ENCODE assay signal across 1 cellular context in the genomic region with DNA sequence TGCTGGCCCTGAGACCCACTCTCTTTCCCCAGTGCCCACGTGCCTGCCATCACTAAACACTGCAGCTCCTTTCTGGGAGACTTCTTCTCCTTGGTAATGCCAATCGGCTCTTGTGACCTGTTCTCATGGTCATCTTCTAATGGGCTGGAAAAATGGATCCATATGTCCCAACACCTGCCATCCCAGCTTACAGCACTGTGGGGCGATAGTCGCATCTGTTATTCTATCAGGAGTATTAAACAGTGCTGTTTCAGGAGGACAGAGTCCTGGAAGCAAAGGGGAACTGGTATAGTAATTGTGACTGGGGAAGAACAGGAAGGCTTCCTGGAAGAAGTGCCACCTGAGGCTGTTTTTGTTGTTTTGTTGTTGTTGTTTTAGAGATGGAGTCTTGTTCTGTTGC.
A peak's percentile ranks its signal among the peaks of the same experiment; 100 is the strongest.
TF ChIP-seq lines count a peak whose summit lies in the region.

No MANE protein-coding gene starts in this region.

TF ChIP-seq in H1, 55 proteins besides CTCF, POLR2A, EP300 and RAD21:
- 0 out of 2 replicates have a peak, but pooled peaks have one; percentile 16 for TF ChIP-seq YY1 (IDR thresholded peaks at IDR 0.05; ENCODE audit: low read depth, low read length)
- no peak for TF ChIP-seq KDM4A (IDR thresholded peaks at IDR 0.05; ENCODE audit: low read depth, low read length, severe bottlenecking)
